8 cellular contexts compared by ENCODE assay signal in the genomic region with DNA sequence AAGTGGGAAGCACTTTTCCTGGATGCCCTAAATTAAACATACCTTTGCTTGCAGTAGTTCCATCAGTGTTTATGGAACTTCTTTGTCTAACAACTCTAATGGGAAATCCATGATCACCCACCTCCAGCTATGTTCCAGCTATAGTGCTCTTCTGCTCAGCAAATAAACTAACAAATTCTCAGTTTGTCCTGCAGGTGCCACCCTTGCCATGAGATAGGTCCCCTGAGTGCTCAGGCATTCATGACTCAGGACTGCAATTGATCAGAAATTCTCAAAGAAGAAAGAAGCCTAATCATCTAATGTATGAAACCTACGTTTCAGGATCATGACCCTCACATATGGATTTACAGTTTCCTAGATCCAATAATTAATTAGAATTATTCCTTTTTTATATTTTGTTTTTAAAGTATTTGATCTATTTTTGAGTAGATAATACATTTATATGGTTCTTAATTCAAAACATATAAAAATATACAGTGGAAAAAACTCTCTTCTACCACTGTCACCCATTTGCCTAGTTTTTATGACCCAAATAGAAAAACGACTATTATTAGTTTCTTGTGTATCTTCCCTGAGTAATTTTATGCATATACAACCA. TPM values are rescaled to one million over a fixed set of nuclear protein-coding genes. Genes with fewer than 3 reads are reported as not detected.
DNase-seq lines count a peak whose midpoint lies in the region; ATAC-seq and TF ChIP-seq lines count a peak whose summit lies in the region.
"Had no signal": no experiment of that assay in that cellular context is flagged by ENCODE, and none has a peak within 500 bp of the region (broad histone marks: within the 10 kb centered on the region; RNA-seq: fewer than 3 reads in every experiment).

No MANE protein-coding gene starts in this region.

- no TSS peak for BruUV-seq in HCT116 (replicated peaks; lab: Mats Ljungman, UMichigan)

- RAD21 ChIA-PET in HCT116 (lab: Charles Lee; ENCODE audit: low non-redundant PET in 1 of 2, low total read pairs in 2 of 2, uncharacterized antibody in 2 of 2, unreplicated experiment in 2 of 2), result interaction anchor here in 1 of 2 experiments (1.0 kb wide), 1 partner anchor 147 kb away, joined by 5 read pairs; no protein-coding TSS in a partner anchor

- H3K27me3 ChIP-seq in HCT116 (ENCODE audit: insufficient read depth, low read length) (peaks cover 31% of the 10 kb centered on the region; the same call in 1 of the 2 replicates), adipocyte (replicated peaks; ENCODE audit: control insufficient read depth, insufficient read depth, low read length) (peaks cover 16% of the 10 kb centered on the region)

- no peaks in the 10 kb centered on the region for H3K79me2 ChIP-seq in HCT116 (ENCODE audit: insufficient read depth, low read length)

- TF ChIP-seq RAD21 in HCT116 (IDR thresholded peaks at IDR 0.05; ENCODE audit: low read depth), result peak; percentile 81

- H3K4me1 ChIP-seq in HCT116 (ENCODE audit: control insufficient read depth in 1 of 2, insufficient read depth in 2 of 2, low read length in 2 of 2) (no peaks in the 10 kb centered on the region), adipocyte (ENCODE audit: control insufficient read depth, insufficient read depth, low read length) (no peaks in the 10 kb centered on the region)

- H3K9me2 ChIP-seq in HCT116 (ENCODE audit: insufficient read depth), result no peaks in the 10 kb centered on the region

- H3K9me3 ChIP-seq in HCT116 (ENCODE audit: control insufficient read depth in 1 of 2, insufficient read depth in 1 of 2, low read depth in 1 of 2, low read length in 2 of 2) (no peaks in the 10 kb centered on the region), adipocyte (ENCODE audit: control insufficient read depth, low read length) (no peaks in the 10 kb centered on the region)

- no peak overlapping the region for H3K9ac ChIP-seq in HCT116 (ENCODE audit: low read length)
- no peak overlapping the region for H3K9ac ChIP-seq in adipocyte (ENCODE audit: low read length)

- CTCF ChIA-PET in HCT116 (lab: Charles Lee), result interaction anchor here (0.6 to 2.2 kb wide), 19 partner anchors 10 to 1341 kb away, joined by 3 to 52 read pairs (median 5); no protein-coding TSS in a partner anchor

- no peak overlapping the region for H3K4me2 ChIP-seq in HCT116 (ENCODE audit: low read length)

- POLR2A ChIA-PET in HCT116 (lab: Charles Lee), result interaction anchor here (1.0 kb wide), 1 partner anchor 148 kb away, joined by 4 read pairs; no protein-coding TSS in a partner anchor

- no peaks in the 10 kb centered on the region for H4K20me1 ChIP-seq in HCT116 (ENCODE audit: insufficient read depth)

- peak; percentile 95 for ATAC-seq in HCT116

- no peak for TF ChIP-seq POLR2A in HCT116 (IDR thresholded peaks at IDR 0.05; ENCODE audit: borderline replicate concordance, extremely low read depth, insufficient read depth, insufficient read length)

- no peak overlapping the region for H2AFZ ChIP-seq in HCT116 (ENCODE audit: low read depth, low read length, poor library complexity, severe bottlenecking)

- peak; percentile 73 for DNase-seq in GM03348 (ENCODE audit: low spot score)
- peak; percentile 51 for DNase-seq in HCT116 (ENCODE audit: low read depth, low spot score)
- peak; percentile 77 for DNase-seq in NCI-H1694 (lab: John Stamatoyannopoulos, UW)
- DNase-seq in adipocyte (ENCODE audit: low read depth), result peak; percentile 49
- DNase-seq in hippocampal formation (lab: John Stamatoyannopoulos, UW), result peak; percentile 2 to 45
- peak in 29 of 49 donors; percentile 2 to 47 (median 15) for DNase-seq in substantia nigra (lab: John Stamatoyannopoulos, UW)
- DNase-seq in T1000 (lab: John Stamatoyannopoulos, UW), result no peak

- H3K36me3 ChIP-seq in HCT116 (ENCODE audit: control insufficient read depth in 1 of 2, insufficient read depth in 2 of 2, low read length in 2 of 2), result no peaks in the 10 kb centered on the region
- H3K36me3 ChIP-seq in adipocyte (ENCODE audit: control insufficient read depth, insufficient read depth, low read length, severe bottlenecking), result no peaks in the 10 kb centered on the region

- peak; percentile 48 to 63 (median 58); a peak in 5 of 6 replicates for TF ChIP-seq CTCF in HCT116 (IDR thresholded peaks at IDR 0.05 in 2 of 3, conservative IDR thresholded peaks at IDR 0.05 in 1 of 3; ENCODE audit: borderline replicate concordance in 1 of 3, insufficient read depth in 1 of 3, low read depth in 2 of 3, low read length in 2 of 3)

- H3K27ac ChIP-seq in HCT116 (ENCODE audit: low read depth, low read length) (no peak overlapping the region), substantia nigra (ENCODE audit: low read depth, low read length, poor library complexity, severe bottlenecking) (no peak overlapping the region)

- intact Hi-C loops in HCT116 (cut with micrococcal nuclease), result loop anchor here (1.0 to 5.0 kb wide), 2 partner anchors 148 to 1304 kb away; no protein-coding TSS in a partner anchor

- H3K4me3 ChIP-seq in HCT116 (replicated peaks in 1 of 2; ENCODE audit: low read depth in 1 of 2, low read length in 2 of 2) (no peak overlapping the region), adipocyte (ENCODE audit: low read length) (no peak overlapping the region)

TF ChIP-seq in HCT116, 20 proteins besides CTCF, POLR2A, EP300 and RAD21:
- TF ChIP-seq CEBPB (IDR thresholded peaks at IDR 0.05; ENCODE audit: low read depth), result no peak
- no peak for TF ChIP-seq ZBTB33 (IDR thresholded peaks at IDR 0.05; ENCODE audit: extremely low read depth, insufficient replicate concordance, low read length)
- TF ChIP-seq ATF3 (IDR thresholded peaks at IDR 0.05), result no peak
- no peak for TF ChIP-seq SP1 (IDR thresholded peaks at IDR 0.05; ENCODE audit: low read depth)
- no peak for TF ChIP-seq ELF1 (IDR thresholded peaks at IDR 0.05; ENCODE audit: borderline replicate concordance, low read depth)
- no peak for TF ChIP-seq POLR2AphosphoS5 (IDR thresholded peaks at IDR 0.05; ENCODE audit: low read depth, low read length)
- TF ChIP-seq EZH2phosphoT487 (IDR thresholded peaks at IDR 0.05; ENCODE audit: borderline replicate concordance), result no peak
- no peak for TF ChIP-seq YY1 (IDR thresholded peaks at IDR 0.05; ENCODE audit: extremely low read depth, insufficient replicate concordance, low read depth, low read length)
- TF ChIP-seq, protein P1, sequence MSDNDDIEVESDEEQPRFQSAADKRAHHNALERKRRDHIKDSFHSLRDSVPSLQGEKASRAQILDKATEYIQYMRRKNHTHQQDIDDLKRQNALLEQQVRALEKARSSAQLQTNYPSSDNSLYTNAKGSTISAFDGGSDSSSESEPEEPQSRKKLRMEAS (IDR thresholded peaks at IDR 0.05), result no peak
- no peak for TF ChIP-seq EZH2 (IDR thresholded peaks at IDR 0.05)
- TF ChIP-seq, protein P2, sequence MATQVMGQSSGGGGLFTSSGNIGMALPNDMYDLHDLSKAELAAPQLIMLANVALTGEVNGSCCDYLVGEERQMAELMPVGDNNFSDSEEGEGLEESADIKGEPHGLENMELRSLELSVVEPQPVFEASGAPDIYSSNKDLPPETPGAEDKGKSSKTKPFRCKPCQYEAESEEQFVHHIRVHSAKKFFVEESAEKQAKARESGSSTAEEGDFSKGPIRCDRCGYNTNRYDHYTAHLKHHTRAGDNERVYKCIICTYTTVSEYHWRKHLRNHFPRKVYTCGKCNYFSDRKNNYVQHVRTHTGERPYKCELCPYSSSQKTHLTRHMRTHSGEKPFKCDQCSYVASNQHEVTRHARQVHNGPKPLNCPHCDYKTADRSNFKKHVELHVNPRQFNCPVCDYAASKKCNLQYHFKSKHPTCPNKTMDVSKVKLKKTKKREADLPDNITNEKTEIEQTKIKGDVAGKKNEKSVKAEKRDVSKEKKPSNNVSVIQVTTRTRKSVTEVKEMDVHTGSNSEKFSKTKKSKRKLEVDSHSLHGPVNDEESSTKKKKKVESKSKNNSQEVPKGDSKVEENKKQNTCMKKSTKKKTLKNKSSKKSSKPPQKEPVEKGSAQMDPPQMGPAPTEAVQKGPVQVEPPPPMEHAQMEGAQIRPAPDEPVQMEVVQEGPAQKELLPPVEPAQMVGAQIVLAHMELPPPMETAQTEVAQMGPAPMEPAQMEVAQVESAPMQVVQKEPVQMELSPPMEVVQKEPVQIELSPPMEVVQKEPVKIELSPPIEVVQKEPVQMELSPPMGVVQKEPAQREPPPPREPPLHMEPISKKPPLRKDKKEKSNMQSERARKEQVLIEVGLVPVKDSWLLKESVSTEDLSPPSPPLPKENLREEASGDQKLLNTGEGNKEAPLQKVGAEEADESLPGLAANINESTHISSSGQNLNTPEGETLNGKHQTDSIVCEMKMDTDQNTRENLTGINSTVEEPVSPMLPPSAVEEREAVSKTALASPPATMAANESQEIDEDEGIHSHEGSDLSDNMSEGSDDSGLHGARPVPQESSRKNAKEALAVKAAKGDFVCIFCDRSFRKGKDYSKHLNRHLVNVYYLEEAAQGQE (IDR thresholded peaks at IDR 0.05; ENCODE audit: low read depth), result no peak
- TF ChIP-seq FOSL1 (IDR thresholded peaks at IDR 0.05; ENCODE audit: low read depth), result no peak
- no peak for TF ChIP-seq TCF7L2 (IDR thresholded peaks at IDR 0.05; ENCODE audit: borderline replicate concordance, extremely low read depth, insufficient read depth, insufficient read length)
- TF ChIP-seq CBX3 (IDR thresholded peaks at IDR 0.05; ENCODE audit: low read depth), result no peak
- TF ChIP-seq EGR1 (IDR thresholded peaks at IDR 0.05; ENCODE audit: low read depth), result no peak
- TF ChIP-seq SIN3A (IDR thresholded peaks at IDR 0.05; ENCODE audit: low read depth), result no peak
- no peak for TF ChIP-seq ZNF274 (IDR thresholded peaks at IDR 0.05; ENCODE audit: low read depth, low read length)
- no peak for TF ChIP-seq JUND (IDR thresholded peaks at IDR 0.05)
- no peak for TF ChIP-seq SRF (IDR thresholded peaks at IDR 0.05; ENCODE audit: low read depth)

RNA-seq across cellular contexts. Expression of gene DYNC1I1, which starts 48.7 kb away (rescaled TPM):
- total RNA-seq in HCT116 (2021; ENCODE audit: unreplicated experiment), result not detected
- 0.04 and 0.08 TPM in 2 replicates for polyA plus RNA-seq in HCT116 (2012)
- total RNA-seq: activated CD8-positive, alpha-beta memory T cell treated with anti-CD3 and anti-CD28 coated beads for 36 hours had no signal
